Comparison of ENCODE assay signal across 36 cellular contexts in genomic region chr21:30193201-30193600, GRCh38. TPM values are rescaled to one million over a fixed set of nuclear protein-coding genes. Genes with fewer than 3 reads are reported as not detected.
"Had no signal": no experiment of that assay in that cellular context is flagged by ENCODE, and none has a peak within 500 bp of the region (broad histone marks: within the 10 kb centered on the region; RNA-seq: fewer than 3 reads in every experiment).

No MANE protein-coding gene starts in this region.

- H3K27me3 Mint-ChIP-seq: activated CD4-positive, alpha-beta T cell treated with anti-CD3 and anti-CD28 coated beads, Interleukin-2, amount 10 ng/mL, durations not matched to agents 24 days and 14 days; activated CD8-positive, alpha-beta T cell treated with anti-CD3 and anti-CD28 coated beads for 36 hours; central memory CD8-positive, alpha-beta T cell had no signal

- H3K4me1 ChIP-seq: adrenal gland, SJCRH30 had no signal

- H3K9me3 Mint-ChIP-seq: activated CD4-positive, alpha-beta T cell treated with anti-CD3 and anti-CD28 coated beads, Interleukin-2, amount 10 ng/mL, durations not matched to agents 24 days and 14 days; activated CD8-positive, alpha-beta T cell treated with anti-CD3 and anti-CD28 coated beads for 36 hours; activated T-helper 2 cell treated with anti-CD3 and anti-CD28 coated beads, Interferon-gamma antibody, Interleukin-2, Interleukin-4, amounts not matched to agents 10 μg/mL and 5 μg/mL and 100 μg/mL, durations not matched to agents 14 hours and 24 hours and 36 hours had no signal

- H3K9me3 ChIP-seq: adrenal gland, body of pancreas, SJCRH30 had no signal

- FAIRE-seq: astrocyte had no signal

- H3K27ac Mint-ChIP-seq: activated CD4-positive, alpha-beta T cell treated with anti-CD3 and anti-CD28 coated beads, Interleukin-2, amount 10 ng/mL, durations not matched to agents 24 days and 14 days; activated CD8-positive, alpha-beta T cell treated with anti-CD3 and anti-CD28 coated beads for 36 hours; activated naive CD4-positive, alpha-beta T cell treated with anti-CD3 and anti-CD28 coated beads, Interleukin-2, amount 50 U/mL, for 72 hours; activated T-helper 2 cell treated with anti-CD3 and anti-CD28 coated beads, Interferon-gamma antibody, Interleukin-2, Interleukin-4, amounts not matched to agents 10 μg/mL and 5 μg/mL and 100 μg/mL, durations not matched to agents 14 hours and 24 hours and 36 hours had no signal

- H3K36me3 ChIP-seq: adrenal gland, cardiac muscle cell, SJCRH30 had no signal

- H3K4me1 Mint-ChIP-seq: activated CD4-positive, alpha-beta T cell treated with anti-CD3 and anti-CD28 coated beads, Interleukin-2, amount 10 ng/mL, durations not matched to agents 24 days and 14 days; central memory CD8-positive, alpha-beta T cell had no signal

- H3K27me3 ChIP-seq: body of pancreas had no signal

- H3K36me3 Mint-ChIP-seq: activated naive CD4-positive, alpha-beta T cell treated with anti-CD3 and anti-CD28 coated beads, Interleukin-2, amount 50 U/mL, for 72 hours had no signal

- H3K9ac ChIP-seq: KMS-11 had no signal

- H3K4me2 ChIP-seq: KMS-11 had no signal

- H3K27ac ChIP-seq: adrenal gland, body of pancreas, cardiac muscle cell, KMS-11, SJCRH30, SK-N-MC had no signal

- H3K4me3 Mint-ChIP-seq: activated CD4-positive, alpha-beta T cell treated with anti-CD3 and anti-CD28 coated beads, Interleukin-2, amount 10 ng/mL, durations not matched to agents 24 days and 14 days; activated CD8-positive, alpha-beta T cell treated with anti-CD3 and anti-CD28 coated beads for 36 hours; central memory CD8-positive, alpha-beta T cell had no signal

- DNase-seq: activated CD4-positive, alpha-beta T cell treated with anti-CD3 and anti-CD28 coated beads, Interleukin-2, amount 10 ng/mL, durations not matched to agents 24 days and 14 days; activated CD4-positive, alpha-beta T cell treated with anti-CD3 and anti-CD28 coated beads, Interleukin-2, amount 50 U/mL, for 4 hours; activated CD8-positive, alpha-beta T cell treated with anti-CD3 and anti-CD28 coated beads for 36 hours; activated gamma-delta T cell; activated naive CD4-positive, alpha-beta T cell treated with Interleukin-2 at 50 U/mL for 16 hours; activated T-cell treated with anti-CD3 and anti-CD28 coated beads, Interleukin-2, amount 50 U/mL, for 1 hour; adrenal gland; body of pancreas; MM.1S; MV-4-11; NCI-H1092; NCI-H1436 treated with DMSO at 0.1 percent for 48 hours; NCI-H1694 treated with DMSO at 0.1 percent for 48 hours; NCI-H2029; NCI-H2107; NCI-H2171 treated with DMSO at 0.1 percent for 48 hours; NCI-H2227 treated with DMSO at 0.1 percent for 48 hours; NCI-H446 treated with DMSO at 0.1 percent for 48 hours; NCI-H524; NCI-H69; SHP77; SJCRH30; T1000 had no signal

- ATAC-seq: activated CD8-positive, alpha-beta T cell treated with anti-CD3 and anti-CD28 coated beads for 36 hours; activated naive CD4-positive, alpha-beta T cell treated with anti-CD3 and anti-CD28 coated beads, Interleukin-2, amount 50 U/mL, for 72 hours; body of pancreas; Panc1 had no signal

- H3K4me3 ChIP-seq: adrenal gland, body of pancreas, cardiac muscle cell, SJCRH30, SK-N-MC had no signal

RNA-seq across cellular contexts. Expression of gene CLDN8, which starts 22.7 kb away (rescaled TPM):
- total RNA-seq: activated CD4-positive, alpha-beta T cell treated with anti-CD3 and anti-CD28 coated beads, Interleukin-2, amount 10 ng/mL, durations not matched to agents 24 days and 14 days; activated CD8-positive, alpha-beta memory T cell treated with anti-CD3 and anti-CD28 coated beads for 36 hours; activated CD8-positive, alpha-beta T cell treated with anti-CD3 and anti-CD28 coated beads for 36 hours; activated naive CD4-positive, alpha-beta T cell treated with anti-CD3 and anti-CD28 coated beads, Interleukin-2, amount 50 U/mL, for 72 hours; activated T-helper 2 cell treated with anti-CD3 and anti-CD28 coated beads, Interferon-gamma antibody, Interleukin-2, Interleukin-4, amounts not matched to agents 10 μg/mL and 5 μg/mL and 100 μg/mL, durations not matched to agents 14 hours and 24 hours and 36 hours; astrocyte; cardiac muscle cell; LHCN-M2; RPMI7951; SJCRH30; T-helper 1 cell treated with Interleukin-12 subunit alpha and Interleukin-12 subunit beta and Interleukin-4 antibody, amounts not matched to agents 30 ng/mL and 1 ng/mL, for 36 hours; T-helper 2 cell treated with Interferon-gamma antibody and Interleukin-4, amounts not matched to agents 100 ng/mL and 5 ng/mL, for 36 hours had no signal
- polyA plus RNA-seq: adrenal gland, cardiac muscle cell had no signal

RNA-seq across cellular contexts. Expression of gene CLDN17, which starts 26.6 kb away (rescaled TPM):
- total RNA-seq: activated CD4-positive, alpha-beta T cell treated with anti-CD3 and anti-CD28 coated beads, Interleukin-2, amount 10 ng/mL, durations not matched to agents 24 days and 14 days; activated CD8-positive, alpha-beta memory T cell treated with anti-CD3 and anti-CD28 coated beads for 36 hours; activated CD8-positive, alpha-beta T cell treated with anti-CD3 and anti-CD28 coated beads for 36 hours; activated naive CD4-positive, alpha-beta T cell treated with anti-CD3 and anti-CD28 coated beads, Interleukin-2, amount 50 U/mL, for 72 hours; activated T-helper 2 cell treated with anti-CD3 and anti-CD28 coated beads, Interferon-gamma antibody, Interleukin-2, Interleukin-4, amounts not matched to agents 10 μg/mL and 5 μg/mL and 100 μg/mL, durations not matched to agents 14 hours and 24 hours and 36 hours; adrenal gland; astrocyte; body of pancreas; cardiac muscle cell; LHCN-M2; RPMI7951; SJCRH30; T-helper 1 cell treated with Interleukin-12 subunit alpha and Interleukin-12 subunit beta and Interleukin-4 antibody, amounts not matched to agents 30 ng/mL and 1 ng/mL, for 36 hours; T-helper 2 cell treated with Interferon-gamma antibody and Interleukin-4, amounts not matched to agents 100 ng/mL and 5 ng/mL, for 36 hours had no signal
- polyA plus RNA-seq: adrenal gland, cardiac muscle cell had no signal
